ENCODE assay signal across 29 cellular contexts in genomic region chr16:25124503-25124902, GRCh38. TPM values are rescaled to one million over a fixed set of nuclear protein-coding genes. Genes with fewer than 3 reads are reported as not detected.
DNase-seq lines count a peak whose midpoint lies in the region; ATAC-seq lines count a peak whose summit lies in the region.
"Had no signal": no experiment of that assay in that cellular context is flagged by ENCODE, and none has a peak within 500 bp of the region (broad histone marks: within the 10 kb centered on the region; RNA-seq: fewer than 3 reads in every experiment).

No MANE protein-coding gene starts in this region.

- no peaks in the 10 kb centered on the region for H3K27me3 Mint-ChIP-seq in CD4-positive, CD25-positive, alpha-beta regulatory T cell
- H3K27me3 Mint-ChIP-seq in CD4-positive, alpha-beta memory T cell: no peaks in the 10 kb centered on the region
- no peaks in the 10 kb centered on the region for H3K27me3 Mint-ChIP-seq in activated T-helper 17 cell treated with anti-CD3 and anti-CD28 coated beads, Interleukin-2, amount 50 U/mL, for 72 hours

- peaks cover 5% of the 10 kb centered on the region for H3K4me1 ChIP-seq in CD4-positive, CD25-positive, alpha-beta regulatory T cell (ENCODE audit: control insufficient read depth, insufficient read depth, low read length, poor library complexity, severe bottlenecking)
- peaks cover 17% of the 10 kb centered on the region for H3K4me1 ChIP-seq in CD4-positive, alpha-beta memory T cell (ENCODE audit: insufficient read depth, low read length)
- H3K4me1 ChIP-seq in GM23248 (ENCODE audit: insufficient read depth): peaks cover 12% of the 10 kb centered on the region

- H3K4me2 ChIP-seq in GM23248 (ENCODE audit: unreplicated experiment): no peak overlapping the region
- H3K4me2 ChIP-seq: PC-9 had no signal

- CTCF ChIA-PET in CD4-positive, alpha-beta memory T cell (lab: Charles Lee; ENCODE audit: partially characterized antibody): no interaction called here

- 78 to 91% methylated on average over 3 of the region's 3 CpGs for WGBS in GM23248 (ENCODE audit: low coverage in 1 of 2, low lambda C conversion rate in 2 of 2, missing lambda C conversion rate in 2 of 2), 2 experiments

- POLR2A ChIA-PET in CD4-positive, alpha-beta memory T cell (lab: Charles Lee; ENCODE audit: partially characterized antibody): no interaction called here

- peaks cover 20 to 54% (median 34%) of the 10 kb centered on the region in 4 donors for H3K4me1 Mint-ChIP-seq in CD4-positive, CD25-positive, alpha-beta regulatory T cell
- H3K4me1 Mint-ChIP-seq in CD4-positive, alpha-beta memory T cell: peaks cover 28 to 60% (median 39%) of the 10 kb centered on the region in 4 donors
- peaks cover 26% of the 10 kb centered on the region for H3K4me1 Mint-ChIP-seq in activated T-helper 17 cell treated with anti-CD3 and anti-CD28 coated beads, Interleukin-2, amount 50 U/mL, for 72 hours

- in situ Hi-C loops in GM23248 (cut with MboI): no loop called here

- ATAC-seq in CD4-positive, CD25-positive, alpha-beta regulatory T cell (ENCODE audit: low read depth in 2 of 2): no peak
- no peak for ATAC-seq in activated T-helper 17 cell treated with anti-CD3 and anti-CD28 coated beads, Interleukin-2, amount 50 U/mL, for 72 hours (replicated peaks)
- no peak for ATAC-seq in HG02938 (IDR thresholded peaks at IDR 0.05; ENCODE audit: unreplicated experiment)
- ATAC-seq: heart right ventricle, left colon, sciatic nerve had no signal

- peaks cover 63% of the 10 kb centered on the region for H3K79me2 ChIP-seq in GM23248 (ENCODE audit: insufficient read depth)

- peak overlapping the region in 2 of 3 donors; percentile 61 to 88 for H3K27ac Mint-ChIP-seq in CD4-positive, CD25-positive, alpha-beta regulatory T cell
- H3K27ac Mint-ChIP-seq in CD4-positive, alpha-beta memory T cell: peak overlapping the region in 5 of 7 donors; percentile 8 to 58 (median 24)
- H3K27ac Mint-ChIP-seq in activated T-helper 17 cell treated with anti-CD3 and anti-CD28 coated beads, Interleukin-2, amount 50 U/mL, for 72 hours: peak overlapping the region; percentile 75
- H3K27ac Mint-ChIP-seq: HFFc6; T-helper 2 cell treated with Interferon-gamma antibody and Interleukin-4, amounts not matched to agents 5 μg/mL and 100 μg/mL, for 36 hours had no signal

- no peak overlapping the region for H3K27ac ChIP-seq in CD4-positive, CD25-positive, alpha-beta regulatory T cell (ENCODE audit: insufficient read depth, low read length, poor library complexity, severe bottlenecking)
- H3K27ac ChIP-seq in CD4-positive, alpha-beta memory T cell (ENCODE audit: low read depth, low read length): no peak overlapping the region
- H3K27ac ChIP-seq in GM23248: no peak overlapping the region
- H3K27ac ChIP-seq: heart right ventricle, PC-9, thoracic aorta, vagina had no signal

- intact Hi-C loops in CD4-positive, alpha-beta memory T cell (cut with micrococcal nuclease): no loop called here

- peaks cover 28% of the 10 kb centered on the region for H3K36me3 Mint-ChIP-seq in CD4-positive, CD25-positive, alpha-beta regulatory T cell
- H3K36me3 Mint-ChIP-seq in CD4-positive, alpha-beta memory T cell: peaks cover 23 to 30% of the 10 kb centered on the region in 2 donors
- peaks cover 33% of the 10 kb centered on the region for H3K36me3 Mint-ChIP-seq in activated T-helper 17 cell treated with anti-CD3 and anti-CD28 coated beads, Interleukin-2, amount 50 U/mL, for 72 hours (ENCODE audit: low read depth)

- no peaks in the 10 kb centered on the region for H3K27me3 ChIP-seq in CD4-positive, CD25-positive, alpha-beta regulatory T cell (ENCODE audit: control insufficient read depth, insufficient read depth, low read length)
- H3K27me3 ChIP-seq in CD4-positive, alpha-beta memory T cell (ENCODE audit: insufficient read depth, low read length): no peaks in the 10 kb centered on the region
- H3K27me3 ChIP-seq in GM23248 (replicated peaks; ENCODE audit: insufficient read depth): no peaks in the 10 kb centered on the region
- H3K27me3 ChIP-seq: heart right ventricle, vagina had no signal

- no peaks in the 10 kb centered on the region for H3K9me3 Mint-ChIP-seq in CD4-positive, CD25-positive, alpha-beta regulatory T cell
- no peaks in the 10 kb centered on the region for H3K9me3 Mint-ChIP-seq in CD4-positive, alpha-beta memory T cell
- H3K9me3 Mint-ChIP-seq in activated T-helper 17 cell treated with anti-CD3 and anti-CD28 coated beads, Interleukin-2, amount 50 U/mL, for 72 hours: no peaks in the 10 kb centered on the region
- H3K9me3 Mint-ChIP-seq: HFFc6; T-helper 2 cell treated with Interferon-gamma antibody and Interleukin-4, amounts not matched to agents 5 μg/mL and 100 μg/mL, for 36 hours had no signal

- no peak for DNase-seq in CD4-positive, CD25-positive, alpha-beta regulatory T cell
- no peak for DNase-seq in CD4-positive, alpha-beta memory T cell
- peak; percentile 16 for DNase-seq in kidney glomerular epithelial cell (lab: John Stamatoyannopoulos, UW)
- no peak for DNase-seq in NCI-H446 (lab: John Stamatoyannopoulos, UW)
- DNase-seq in stimulated activated CD4-positive, alpha-beta T cell treated with anti-CD3 and anti-CD28 coated beads, Interleukin-2, amount 100 ng/mL, for 48 hours: no peak
- DNase-seq in GM23248: no peak
- DNase-seq: activated effector memory CD4-positive, alpha-beta T cell treated with Interleukin-2 at 50 U/mL for 16 hours; amygdala; C1 segment of cervical spinal cord; effector memory CD4-positive, alpha-beta T cell; foreskin fibroblast; GOT3; heart right ventricle; HFFc6; IMR-90; left colon; NCI-H2171 treated with DMSO at 0.1 percent for 48 hours; NCI-H524 treated with DMSO at 0.1 percent for 48 hours; NK-92 treated with Interleukin-12 subunit alpha and Interleukin-12 subunit beta, amount 100 ng/mL, for 24 hours; PC-9; posterior cingulate gyrus; Right ventricle myocardium superior; stimulated activated naive CD4-positive, alpha-beta T cell treated with Interleukin-2 at 50 U/mL for 16 hours had no signal

- peaks cover 10% of the 10 kb centered on the region for H3K36me3 ChIP-seq in CD4-positive, CD25-positive, alpha-beta regulatory T cell (ENCODE audit: control insufficient read depth, insufficient read depth, low read length)
- peaks cover 11% of the 10 kb centered on the region for H3K36me3 ChIP-seq in CD4-positive, alpha-beta memory T cell (ENCODE audit: insufficient read depth, low read length)
- H3K36me3 ChIP-seq in GM23248 (ENCODE audit: low read depth): no peaks in the 10 kb centered on the region
- H3K36me3 ChIP-seq: thoracic aorta, vagina had no signal

- no peaks in the 10 kb centered on the region for H3K9me3 ChIP-seq in CD4-positive, CD25-positive, alpha-beta regulatory T cell (ENCODE audit: control insufficient read depth in 2 of 2, low read length in 2 of 2)
- H3K9me3 ChIP-seq in CD4-positive, alpha-beta memory T cell (ENCODE audit: control insufficient read depth in 1 of 2, low read length in 2 of 2): no peaks in the 10 kb centered on the region
- H3K9me3 ChIP-seq in GM23248 (ENCODE audit: low read depth): no peaks in the 10 kb centered on the region
- H3K9me3 ChIP-seq: heart right ventricle, thoracic aorta, vagina had no signal

- H3K4me3 ChIP-seq in CD4-positive, CD25-positive, alpha-beta regulatory T cell (ENCODE audit: low read depth, low read length): no peak overlapping the region
- no peak overlapping the region for H3K4me3 ChIP-seq in CD4-positive, alpha-beta memory T cell (ENCODE audit: low read length in 2 of 2)
- no peak overlapping the region for H3K4me3 ChIP-seq in GM23248
- H3K4me3 ChIP-seq: heart right ventricle, PC-9, thoracic aorta, vagina had no signal

- H3K4me3 Mint-ChIP-seq in CD4-positive, CD25-positive, alpha-beta regulatory T cell: no peak overlapping the region
- no peak overlapping the region for H3K4me3 Mint-ChIP-seq in CD4-positive, alpha-beta memory T cell
- no peak overlapping the region for H3K4me3 Mint-ChIP-seq in activated T-helper 17 cell treated with anti-CD3 and anti-CD28 coated beads, Interleukin-2, amount 50 U/mL, for 72 hours
- H3K4me3 Mint-ChIP-seq: HFFc6; T-helper 2 cell treated with Interferon-gamma antibody and Interleukin-4, amounts not matched to agents 5 μg/mL and 100 μg/mL, for 36 hours had no signal

- H3F3A ChIP-seq in GM23248 (ENCODE audit: insufficient read depth): peaks cover 11% of the 10 kb centered on the region

- H3K9ac ChIP-seq in GM23248: no peak overlapping the region

- peaks cover 9% of the 10 kb centered on the region; the same call in 1 of the 2 replicates for H4K20me1 ChIP-seq in GM23248 (ENCODE audit: insufficient read depth)

- no peak overlapping the region for H2AFZ ChIP-seq in GM23248
- H2AFZ ChIP-seq: PC-9 had no signal

- H3K9me2 ChIP-seq in GM23248 (ENCODE audit: insufficient read depth): no peaks in the 10 kb centered on the region

RNA-seq across cellular contexts. Expression of gene LCMT1, which starts 13.0 kb away (rescaled TPM):
- 44.0 TPM for total RNA-seq in CD4-positive, CD25-positive, alpha-beta regulatory T cell
- polyA plus RNA-seq in CD4-positive, CD25-positive, alpha-beta regulatory T cell: 10 to 100 TPM; 46.5 to 70.3 (median 54.5) TPM
- total RNA-seq in CD4-positive, alpha-beta memory T cell: 10 to 100 TPM; 37.0 to 37.9 TPM
- polyA plus RNA-seq in CD4-positive, alpha-beta memory T cell: 10 to 100 TPM; 46.9 to 52.3 TPM
- total RNA-seq in activated T-helper 17 cell treated with anti-CD3 and anti-CD28 coated beads, Interleukin-2, amount 50 U/mL, for 72 hours: 10 to 100 TPM; 33.9 to 43.0 TPM
- 30.3 and 47.6 TPM in 2 replicates for total RNA-seq in GM23248 (2014; rRNA removed; shearing (Covaris generic))
- 50.5 and 54.3 TPM in 2 replicates for polyA plus RNA-seq in GM23248 (2016; fragmentation: Nextera tagmentation; extraction: Ambion mirVana)

Comparison
In these comparisons a context has a peak if more than half of its experiments do, and no peak if none do; other contexts are left out.
1. H3K27ac Mint-ChIP-seq: peak in every context shown above with its lines; median percentile 75 in activated T-helper 17 cell treated with anti-CD3 and anti-CD28 coated beads, Interleukin-2, amount 50 U/mL, for 72 hours; 74 in CD4-positive, CD25-positive, alpha-beta regulatory T cell; 24 in CD4-positive, alpha-beta memory T cell.